ENCODE assay signal across 8 cellular contexts in genomic region chr13:113490496-113491417, GRCh38. TPM values are rescaled to one million over a fixed set of nuclear protein-coding genes. Genes with fewer than 3 reads are reported as not detected.
DNase-seq lines count a peak whose midpoint lies in the region; ATAC-seq and TF ChIP-seq lines count a peak whose summit lies in the region.

Gene DCUN1D2 (minus strand): TSS chr13:113490711. CDS start chr13:113490669, 42 bp downstream.

- peaks cover 83% of the 10 kb centered on the region for H3K79me2 ChIP-seq in PC-3 (ENCODE audit: low read length)

- no peaks in the 10 kb centered on the region for H3K9me3 ChIP-seq in PC-3 (ENCODE audit: low read length)

- POLR2A ChIA-PET in PC-3 (lab: Charles Lee; ENCODE audit: unreplicated experiment), result no interaction called here

- H3K4me3 ChIP-seq in PC-3 (ENCODE audit: low read length), result peak within 1 kb of the TSS; percentile 92

- peaks cover 9% of the 10 kb centered on the region; the same call in 1 of the 2 replicates for H3K36me3 ChIP-seq in PC-3 (ENCODE audit: low read depth, low read length)

- H4K20me1 ChIP-seq in PC-3 (ENCODE audit: low read length), result peaks cover 13% of the 10 kb centered on the region; the same call in 1 of the 2 replicates

- H3K9ac ChIP-seq in PC-3 (ENCODE audit: low read length), result peak within 1 kb of the TSS; percentile 93

- H3K9me2 ChIP-seq in PC-3 (replicated peaks; ENCODE audit: low read length), result no peaks in the 10 kb centered on the region

- peaks cover 54% of the 10 kb centered on the region for H3K4me1 ChIP-seq in PC-3 (ENCODE audit: insufficient read depth, low read length)

- ATAC-seq in GM21367 (IDR thresholded peaks at IDR 0.05; ENCODE audit: unreplicated experiment), result peak; percentile 71
- ATAC-seq in PC-3, result peak; percentile 79
- peak; percentile 94 for ATAC-seq in esophagus mucosa

- CTCF ChIA-PET in PC-3 (lab: Charles Lee), result interaction anchor here (0.6 kb wide), 1 partner anchor 33 kb away, joined by 4 read pairs; no protein-coding TSS in a partner anchor

- BruUV-seq in PC-3 (replicated peaks; lab: Mats Ljungman, UMichigan), result no TSS peak

- peak within 1 kb of the TSS; percentile 94 for H3K27ac ChIP-seq in PC-3 (ENCODE audit: low read length)

- H3K4me2 ChIP-seq in PC-3 (ENCODE audit: low read length), result peak within 1 kb of the TSS; percentile 88

- intact Hi-C loops in PC-3 (cut with micrococcal nuclease), result loop anchor here (2.0 kb wide), 1 partner anchor 42 kb away; no protein-coding TSS in a partner anchor

- H2AFZ ChIP-seq in PC-3 (ENCODE audit: low read length), result peak within 1 kb of the TSS; percentile 71

- H3F3A ChIP-seq in PC-3 (ENCODE audit: low read length, unreplicated experiment), result peaks cover 9% of the 10 kb centered on the region

- TF ChIP-seq CTCF in PC-3 (conservative IDR thresholded peaks at IDR 0.05; ENCODE audit: low read depth, low read length), result no peak

- DNase-seq in D341Med (ENCODE audit: low spot score) (peak; percentile 98), HT1080 (ENCODE audit: low read depth) (peak; percentile 96), PC-3 (peak; percentile 89), myocyte (ENCODE audit: low read depth) (peak; percentile 97)
- DNase-seq in activated T-cell treated with anti-CD3 and anti-CD28 coated beads, Interleukin-2, amount 50 U/mL, for 1 hour, result peak; percentile 82
- peak; percentile 45 to 71 for DNase-seq in stimulated activated CD8-positive, alpha-beta memory T cell treated with anti-CD3 and anti-CD28 coated beads, Interleukin-7, amount 100 ng/mL, for 4 hours (ENCODE audit: low read depth in 2 of 2)

- H3K27me3 ChIP-seq in PC-3 (ENCODE audit: low read length), result no peaks in the 10 kb centered on the region

RNA-seq across cellular contexts. Expression of gene DCUN1D2, which starts in this region (rescaled TPM):
- total RNA-seq in HT1080 (2014; rRNA removed; shearing (Covaris generic)), result 4.7 and 9.6 TPM in 2 replicates
- 6.8 and 7.7 TPM in 2 replicates for polyA plus RNA-seq in HT1080 (2015; cell fraction: cytosol; rRNA removed)
- polyA plus RNA-seq in HT1080 (2015; cell fraction: nucleus; rRNA removed), result 15.6 and 19.8 TPM in 2 replicates
- 11.6 and 15.0 TPM in 2 replicates for total RNA-seq in PC-3 (2014; rRNA removed)
- total RNA-seq in esophagus mucosa, result 8.4 TPM
- 26.2 and 27.2 TPM in 2 replicates for total RNA-seq in myocyte
- polyA plus RNA-seq in myocyte (2012), result 18.2 TPM

Comparison
In these comparisons a context has a peak if more than half of its experiments do, and no peak if none do; other contexts are left out.
1. Peak in every context shown above with its lines: DNase-seq, ATAC-seq, H3K4me3 ChIP-seq and H3K27ac ChIP-seq.